ENCODE assay signal across 1 cellular context in the genomic region with DNA sequence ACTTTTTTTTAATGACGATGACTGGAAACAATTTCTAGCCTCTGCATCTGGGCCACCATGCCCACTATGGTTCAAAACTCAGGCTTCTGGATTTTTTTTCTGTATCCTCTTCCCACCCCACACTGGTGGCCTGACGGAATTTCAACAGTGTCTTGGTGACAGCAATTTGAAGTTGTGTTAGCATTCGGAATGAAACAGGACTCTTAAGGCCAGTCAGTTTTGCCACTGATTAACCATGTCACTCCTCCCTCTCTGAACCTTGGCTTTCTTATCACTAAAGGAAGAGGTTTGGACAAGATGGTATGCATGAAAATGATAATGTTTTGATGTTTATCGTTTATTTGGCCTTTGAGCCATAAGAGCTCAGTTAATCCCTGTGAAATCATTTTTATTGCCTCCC.
TF ChIP-seq lines count a peak whose summit lies in the region.

No MANE protein-coding gene starts in this region.

TF ChIP-seq in HepG2, 621 proteins besides CTCF, POLR2A, EP300 and RAD21 (continued from another document and continues in another):
- TF ChIP-seq, protein P1, sequence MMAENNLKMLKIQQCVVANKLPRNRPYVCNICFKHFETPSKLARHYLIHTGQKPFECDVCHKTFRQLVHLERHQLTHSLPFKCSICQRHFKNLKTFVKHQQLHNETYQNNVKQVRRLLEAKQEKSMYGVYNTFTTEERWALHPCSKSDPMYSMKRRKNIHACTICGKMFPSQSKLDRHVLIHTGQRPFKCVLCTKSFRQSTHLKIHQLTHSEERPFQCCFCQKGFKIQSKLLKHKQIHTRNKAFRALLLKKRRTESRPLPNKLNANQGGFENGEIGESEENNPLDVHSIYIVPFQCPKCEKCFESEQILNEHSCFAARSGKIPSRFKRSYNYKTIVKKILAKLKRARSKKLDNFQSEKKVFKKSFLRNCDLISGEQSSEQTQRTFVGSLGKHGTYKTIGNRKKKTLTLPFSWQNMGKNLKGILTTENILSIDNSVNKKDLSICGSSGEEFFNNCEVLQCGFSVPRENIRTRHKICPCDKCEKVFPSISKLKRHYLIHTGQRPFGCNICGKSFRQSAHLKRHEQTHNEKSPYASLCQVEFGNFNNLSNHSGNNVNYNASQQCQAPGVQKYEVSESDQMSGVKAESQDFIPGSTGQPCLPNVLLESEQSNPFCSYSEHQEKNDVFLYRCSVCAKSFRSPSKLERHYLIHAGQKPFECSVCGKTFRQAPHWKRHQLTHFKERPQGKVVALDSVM (CRISPR knock-in tag; IDR thresholded peaks at IDR 0.05): no peak
- TF ChIP-seq IRF2 (CRISPR knock-in tag; IDR thresholded peaks at IDR 0.05): no peak
- no peak for TF ChIP-seq TBP (CRISPR knock-in tag; IDR thresholded peaks at IDR 0.05)
- TF ChIP-seq NFIB (CRISPR knock-in tag; IDR thresholded peaks at IDR 0.05; ENCODE audit: borderline replicate concordance): no peak
- no peak for TF ChIP-seq ZNF20 (CRISPR knock-in tag; IDR thresholded peaks at IDR 0.05)
- TF ChIP-seq NR2C2 (CRISPR knock-in tag; IDR thresholded peaks at IDR 0.05; ENCODE audit: borderline replicate concordance): no peak
- TF ChIP-seq SRSF1 (optimal IDR thresholded peaks at IDR 0.05; ENCODE audit: low read depth, low read length): no peak
- TF ChIP-seq ISL2 (CRISPR knock-in tag; IDR thresholded peaks at IDR 0.05): peak; percentile 53; the same call in 1 of the 2 replicates
- TF ChIP-seq SNAPC2 (CRISPR knock-in tag; IDR thresholded peaks at IDR 0.05): no peak
- TF ChIP-seq, protein P2, sequence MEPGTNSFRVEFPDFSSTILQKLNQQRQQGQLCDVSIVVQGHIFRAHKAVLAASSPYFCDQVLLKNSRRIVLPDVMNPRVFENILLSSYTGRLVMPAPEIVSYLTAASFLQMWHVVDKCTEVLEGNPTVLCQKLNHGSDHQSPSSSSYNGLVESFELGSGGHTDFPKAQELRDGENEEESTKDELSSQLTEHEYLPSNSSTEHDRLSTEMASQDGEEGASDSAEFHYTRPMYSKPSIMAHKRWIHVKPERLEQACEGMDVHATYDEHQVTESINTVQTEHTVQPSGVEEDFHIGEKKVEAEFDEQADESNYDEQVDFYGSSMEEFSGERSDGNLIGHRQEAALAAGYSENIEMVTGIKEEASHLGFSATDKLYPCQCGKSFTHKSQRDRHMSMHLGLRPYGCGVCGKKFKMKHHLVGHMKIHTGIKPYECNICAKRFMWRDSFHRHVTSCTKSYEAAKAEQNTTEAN (CRISPR knock-in tag; conservative IDR thresholded peaks at IDR 0.05): 0 out of 2 replicates have a peak, but pooled peaks have one; percentile 15
- TF ChIP-seq HMG20A (CRISPR knock-in tag; IDR thresholded peaks at IDR 0.05; ENCODE audit: borderline replicate concordance): peak; percentile 15; the same call in 1 of the 2 replicates
- TF ChIP-seq, protein P3, sequence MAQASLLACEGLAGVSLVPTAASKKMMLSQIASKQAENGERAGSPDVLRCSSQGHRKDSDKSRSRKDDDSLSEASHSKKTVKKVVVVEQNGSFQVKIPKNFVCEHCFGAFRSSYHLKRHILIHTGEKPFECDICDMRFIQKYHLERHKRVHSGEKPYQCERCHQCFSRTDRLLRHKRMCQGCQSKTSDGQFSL (CRISPR knock-in tag; IDR thresholded peaks at IDR 0.05): no peak
- peak; percentile 66 for TF ChIP-seq ERF (CRISPR knock-in tag; IDR thresholded peaks at IDR 0.05)
- TF ChIP-seq ZNF713 (CRISPR knock-in tag; IDR thresholded peaks at IDR 0.05): no peak
- TF ChIP-seq NBN (conservative IDR thresholded peaks at IDR 0.05): no peak
- TF ChIP-seq ZSCAN25 (CRISPR knock-in tag; IDR thresholded peaks at IDR 0.05): no peak
- TF ChIP-seq, protein P4, sequence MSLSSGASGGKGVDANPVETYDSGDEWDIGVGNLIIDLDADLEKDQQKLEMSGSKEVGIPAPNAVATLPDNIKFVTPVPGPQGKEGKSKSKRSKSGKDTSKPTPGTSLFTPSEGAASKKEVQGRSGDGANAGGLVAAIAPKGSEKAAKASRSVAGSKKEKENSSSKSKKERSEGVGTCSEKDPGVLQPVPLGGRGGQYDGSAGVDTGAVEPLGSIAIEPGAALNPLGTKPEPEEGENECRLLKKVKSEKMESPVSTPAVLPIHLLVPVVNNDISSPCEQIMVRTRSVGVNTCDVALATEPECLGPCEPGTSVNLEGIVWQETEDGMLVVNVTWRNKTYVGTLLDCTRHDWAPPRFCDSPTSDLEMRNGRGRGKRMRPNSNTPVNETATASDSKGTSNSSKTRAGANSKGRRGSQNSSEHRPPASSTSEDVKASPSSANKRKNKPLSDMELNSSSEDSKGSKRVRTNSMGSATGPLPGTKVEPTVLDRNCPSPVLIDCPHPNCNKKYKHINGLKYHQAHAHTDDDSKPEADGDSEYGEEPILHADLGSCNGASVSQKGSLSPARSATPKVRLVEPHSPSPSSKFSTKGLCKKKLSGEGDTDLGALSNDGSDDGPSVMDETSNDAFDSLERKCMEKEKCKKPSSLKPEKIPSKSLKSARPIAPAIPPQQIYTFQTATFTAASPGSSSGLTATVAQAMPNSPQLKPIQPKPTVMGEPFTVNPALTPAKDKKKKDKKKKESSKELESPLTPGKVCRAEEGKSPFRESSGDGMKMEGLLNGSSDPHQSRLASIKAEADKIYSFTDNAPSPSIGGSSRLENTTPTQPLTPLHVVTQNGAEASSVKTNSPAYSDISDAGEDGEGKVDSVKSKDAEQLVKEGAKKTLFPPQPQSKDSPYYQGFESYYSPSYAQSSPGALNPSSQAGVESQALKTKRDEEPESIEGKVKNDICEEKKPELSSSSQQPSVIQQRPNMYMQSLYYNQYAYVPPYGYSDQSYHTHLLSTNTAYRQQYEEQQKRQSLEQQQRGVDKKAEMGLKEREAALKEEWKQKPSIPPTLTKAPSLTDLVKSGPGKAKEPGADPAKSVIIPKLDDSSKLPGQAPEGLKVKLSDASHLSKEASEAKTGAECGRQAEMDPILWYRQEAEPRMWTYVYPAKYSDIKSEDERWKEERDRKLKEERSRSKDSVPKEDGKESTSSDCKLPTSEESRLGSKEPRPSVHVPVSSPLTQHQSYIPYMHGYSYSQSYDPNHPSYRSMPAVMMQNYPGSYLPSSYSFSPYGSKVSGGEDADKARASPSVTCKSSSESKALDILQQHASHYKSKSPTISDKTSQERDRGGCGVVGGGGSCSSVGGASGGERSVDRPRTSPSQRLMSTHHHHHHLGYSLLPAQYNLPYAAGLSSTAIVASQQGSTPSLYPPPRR (CRISPR knock-in tag; IDR thresholded peaks at IDR 0.05; ENCODE audit: borderline replicate concordance): peak; percentile 50; the same call in 1 of the 2 replicates
- peak; percentile 59; the same call in 1 of the 2 replicates for TF ChIP-seq GATA4 (IDR thresholded peaks at IDR 0.05; ENCODE audit: borderline replicate concordance, low read depth)
- peak; percentile 78 for TF ChIP-seq PPARG (CRISPR knock-in tag; conservative IDR thresholded peaks at IDR 0.05)
- TF ChIP-seq MTF2 (CRISPR knock-in tag; IDR thresholded peaks at IDR 0.05; ENCODE audit: borderline replicate concordance): no peak
- no peak for TF ChIP-seq RFX3 (CRISPR knock-in tag; IDR thresholded peaks at IDR 0.05)
- no peak for TF ChIP-seq HOXD1 (CRISPR knock-in tag; IDR thresholded peaks at IDR 0.05)
- TF ChIP-seq, protein P5, sequence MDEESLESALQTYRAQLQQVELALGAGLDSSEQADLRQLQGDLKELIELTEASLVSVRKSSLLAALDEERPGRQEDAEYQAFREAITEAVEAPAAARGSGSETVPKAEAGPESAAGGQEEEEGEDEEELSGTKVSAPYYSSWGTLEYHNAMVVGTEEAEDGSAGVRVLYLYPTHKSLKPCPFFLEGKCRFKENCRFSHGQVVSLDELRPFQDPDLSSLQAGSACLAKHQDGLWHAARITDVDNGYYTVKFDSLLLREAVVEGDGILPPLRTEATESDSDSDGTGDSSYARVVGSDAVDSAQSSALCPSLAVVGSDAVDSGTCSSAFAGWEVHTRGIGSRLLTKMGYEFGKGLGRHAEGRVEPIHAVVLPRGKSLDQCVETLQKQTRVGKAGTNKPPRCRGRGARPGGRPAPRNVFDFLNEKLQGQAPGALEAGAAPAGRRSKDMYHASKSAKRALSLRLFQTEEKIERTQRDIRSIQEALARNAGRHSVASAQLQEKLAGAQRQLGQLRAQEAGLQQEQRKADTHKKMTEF (CRISPR knock-in tag; IDR thresholded peaks at IDR 0.05): peak; percentile 50; the same call in 1 of the 2 replicates
- TF ChIP-seq SP5 (CRISPR knock-in tag; IDR thresholded peaks at IDR 0.05; ENCODE audit: borderline replicate concordance, low read depth): peak; percentile 91
- TF ChIP-seq, protein P6, sequence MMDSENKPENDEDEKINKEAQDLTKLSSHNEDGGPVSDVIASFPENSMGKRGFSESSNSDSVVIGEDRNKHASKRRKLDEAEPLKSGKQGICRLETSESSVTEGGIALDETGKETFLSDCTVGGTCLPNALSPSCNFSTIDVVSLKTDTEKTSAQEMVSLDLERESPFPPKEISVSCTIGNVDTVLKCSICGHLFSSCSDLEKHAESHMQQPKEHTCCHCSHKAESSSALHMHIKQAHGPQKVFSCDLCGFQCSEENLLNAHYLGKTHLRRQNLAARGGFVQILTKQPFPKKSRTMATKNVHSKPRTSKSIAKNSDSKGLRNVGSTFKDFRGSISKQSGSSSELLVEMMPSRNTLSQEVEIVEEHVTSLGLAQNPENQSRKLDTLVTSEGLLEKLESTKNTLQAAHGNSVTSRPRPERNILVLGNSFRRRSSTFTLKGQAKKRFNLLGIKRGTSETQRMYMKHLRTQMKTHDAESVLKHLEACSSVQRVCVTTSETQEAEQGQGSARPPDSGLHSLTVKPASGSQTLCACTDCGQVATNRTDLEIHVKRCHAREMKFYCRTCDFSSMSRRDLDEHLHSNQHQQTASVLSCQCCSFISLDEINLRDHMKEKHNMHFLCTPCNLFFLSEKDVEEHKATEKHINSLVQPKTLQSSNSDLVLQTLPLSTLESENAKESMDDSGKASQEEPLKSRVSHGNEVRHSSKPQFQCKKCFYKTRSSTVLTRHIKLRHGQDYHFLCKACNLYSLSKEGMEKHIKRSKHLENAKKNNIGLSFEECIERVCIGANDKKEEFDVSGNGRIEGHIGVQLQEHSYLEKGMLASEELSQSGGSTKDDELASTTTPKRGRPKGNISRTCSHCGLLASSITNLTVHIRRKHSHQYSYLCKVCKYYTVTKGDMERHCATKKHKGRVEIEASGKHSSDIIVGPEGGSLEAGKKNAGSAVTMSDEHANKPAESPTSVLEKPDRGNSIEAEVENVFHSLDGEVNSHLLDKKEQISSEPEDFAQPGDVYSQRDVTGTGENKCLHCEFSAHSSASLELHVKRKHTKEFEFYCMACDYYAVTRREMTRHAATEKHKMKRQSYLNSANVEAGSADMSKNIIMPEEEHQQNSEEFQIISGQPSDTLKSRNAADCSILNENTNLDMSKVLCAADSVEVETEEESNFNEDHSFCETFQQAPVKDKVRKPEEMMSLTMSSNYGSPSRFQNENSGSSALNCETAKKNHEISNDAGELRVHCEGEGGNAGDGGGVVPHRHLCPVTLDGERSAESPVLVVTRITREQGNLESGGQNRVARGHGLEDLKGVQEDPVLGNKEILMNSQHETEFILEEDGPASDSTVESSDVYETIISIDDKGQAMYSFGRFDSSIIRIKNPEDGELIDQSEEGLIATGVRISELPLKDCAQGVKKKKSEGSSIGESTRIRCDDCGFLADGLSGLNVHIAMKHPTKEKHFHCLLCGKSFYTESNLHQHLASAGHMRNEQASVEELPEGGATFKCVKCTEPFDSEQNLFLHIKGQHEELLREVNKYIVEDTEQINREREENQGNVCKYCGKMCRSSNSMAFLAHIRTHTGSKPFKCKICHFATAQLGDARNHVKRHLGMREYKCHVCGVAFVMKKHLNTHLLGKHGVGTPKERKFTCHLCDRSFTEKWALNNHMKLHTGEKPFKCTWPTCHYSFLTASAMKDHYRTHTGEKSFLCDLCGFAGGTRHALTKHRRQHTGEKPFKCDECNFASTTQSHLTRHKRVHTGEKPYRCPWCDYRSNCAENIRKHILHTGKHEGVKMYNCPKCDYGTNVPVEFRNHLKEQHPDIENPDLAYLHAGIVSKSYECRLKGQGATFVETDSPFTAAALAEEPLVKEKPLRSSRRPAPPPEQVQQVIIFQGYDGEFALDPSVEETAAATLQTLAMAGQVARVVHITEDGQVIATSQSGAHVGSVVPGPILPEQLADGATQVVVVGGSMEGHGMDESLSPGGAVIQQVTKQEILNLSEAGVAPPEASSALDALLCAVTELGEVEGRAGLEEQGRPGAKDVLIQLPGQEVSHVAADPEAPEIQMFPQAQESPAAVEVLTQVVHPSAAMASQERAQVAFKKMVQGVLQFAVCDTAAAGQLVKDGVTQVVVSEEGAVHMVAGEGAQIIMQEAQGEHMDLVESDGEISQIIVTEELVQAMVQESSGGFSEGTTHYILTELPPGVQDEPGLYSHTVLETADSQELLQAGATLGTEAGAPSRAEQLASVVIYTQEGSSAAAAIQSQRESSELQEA (CRISPR knock-in tag; IDR thresholded peaks at IDR 0.05; ENCODE audit: not compliant biosample characterization): no peak
- TF ChIP-seq, protein P7, sequence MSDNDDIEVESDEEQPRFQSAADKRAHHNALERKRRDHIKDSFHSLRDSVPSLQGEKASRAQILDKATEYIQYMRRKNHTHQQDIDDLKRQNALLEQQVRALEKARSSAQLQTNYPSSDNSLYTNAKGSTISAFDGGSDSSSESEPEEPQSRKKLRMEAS (IDR thresholded peaks at IDR 0.05): peak; percentile 25; the same call in 1 of the 2 replicates
- TF ChIP-seq NR2F6 (IDR thresholded peaks at IDR 0.05): peak; percentile 49; the same call in 1 of the 2 replicates
- peak; percentile 25; the same call in 1 of the 2 replicates for TF ChIP-seq NR2F6 (CRISPR knock-in tag; IDR thresholded peaks at IDR 0.05)
- no peak for TF ChIP-seq ZNF430 (CRISPR knock-in tag; IDR thresholded peaks at IDR 0.05)
- no peak for TF ChIP-seq HES4 (CRISPR knock-in tag; IDR thresholded peaks at IDR 0.05; ENCODE audit: borderline replicate concordance)
- TF ChIP-seq ATF7 (IDR thresholded peaks at IDR 0.05): no peak
- no peak for TF ChIP-seq ATF7 (CRISPR knock-in tag; IDR thresholded peaks at IDR 0.05)
- TF ChIP-seq TBX2 (CRISPR knock-in tag; IDR thresholded peaks at IDR 0.05; ENCODE audit: borderline replicate concordance): peak; percentile 67
- TF ChIP-seq FOXO1 (CRISPR knock-in tag; IDR thresholded peaks at IDR 0.05): 0 out of 2 replicates have a peak, but pooled peaks have one; percentile 18
- no peak for TF ChIP-seq FOXP1 (IDR thresholded peaks at IDR 0.05)
- TF ChIP-seq FOXP1 (CRISPR knock-in tag; IDR thresholded peaks at IDR 0.05): peak; percentile 59; the same call in 1 of the 2 replicates
- no peak for TF ChIP-seq KLF15 (CRISPR knock-in tag; IDR thresholded peaks at IDR 0.05; ENCODE audit: borderline replicate concordance)
- TF ChIP-seq, protein P8, sequence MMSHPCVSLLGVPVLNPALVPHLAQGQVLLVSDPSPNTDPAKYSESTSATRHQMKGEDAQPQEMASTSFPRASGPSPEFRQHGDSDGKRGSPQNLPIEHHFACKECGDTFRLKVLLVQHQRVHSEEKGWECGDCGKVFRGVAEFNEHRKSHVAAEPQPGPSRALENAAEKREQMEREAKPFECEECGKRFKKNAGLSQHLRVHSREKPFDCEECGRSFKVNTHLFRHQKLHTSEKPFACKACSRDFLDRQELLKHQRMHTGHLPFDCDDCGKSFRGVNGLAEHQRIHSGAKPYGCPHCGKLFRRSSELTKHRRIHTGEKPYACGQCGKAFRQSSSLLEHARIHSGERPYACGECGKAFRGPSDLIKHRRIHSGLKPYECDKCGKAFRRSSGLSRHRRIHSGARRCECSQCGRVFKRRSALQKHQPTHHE (CRISPR knock-in tag; IDR thresholded peaks at IDR 0.05; ENCODE audit: borderline replicate concordance): no peak
- TF ChIP-seq KAT2B (IDR thresholded peaks at IDR 0.05; ENCODE audit: borderline replicate concordance, low read depth, low read length): no peak
- no peak for TF ChIP-seq ZNF264 (CRISPR knock-in tag; IDR thresholded peaks at IDR 0.05)
- no peak for TF ChIP-seq ZNF557 (CRISPR knock-in tag; IDR thresholded peaks at IDR 0.05)
- no peak for TF ChIP-seq NFYC (CRISPR knock-in tag; IDR thresholded peaks at IDR 0.05)
- no peak for TF ChIP-seq PAWR (CRISPR knock-in tag; IDR thresholded peaks at IDR 0.05; ENCODE audit: borderline replicate concordance)
- no peak for TF ChIP-seq ZNF235 (CRISPR knock-in tag; IDR thresholded peaks at IDR 0.05; ENCODE audit: borderline replicate concordance)
- TF ChIP-seq ZNF850 (CRISPR knock-in tag; conservative IDR thresholded peaks at IDR 0.05): no peak
- TF ChIP-seq KLF13 (CRISPR knock-in tag; IDR thresholded peaks at IDR 0.05): no peak
